ENCODE assay signal across 8 cellular contexts in genomic region chr12:105109465-105110212, GRCh38. TPM values are rescaled to one million over a fixed set of nuclear protein-coding genes. Genes with fewer than 3 reads are reported as not detected.
DNase-seq lines count a peak whose midpoint lies in the region; ATAC-seq and TF ChIP-seq lines count a peak whose summit lies in the region.

No MANE protein-coding gene starts in this region.

- WGBS in body of pancreas, 2 donors, result 36 to 60% methylated on average over 13 of the region's 13 CpGs

- ATAC-seq in GM19452 (IDR thresholded peaks at IDR 0.05; ENCODE audit: unreplicated experiment) (peak; percentile 40), body of pancreas (no peak)

- H3K4me3 ChIP-seq in AG10803 (ENCODE audit: low read length), result peak overlapping the region; percentile 83
- peak overlapping the region; percentile 80 for H3K4me3 ChIP-seq in Karpas-422 (ENCODE audit: low read length)
- H3K4me3 ChIP-seq in colonic mucosa, result peak overlapping the region; percentile 18
- H3K4me3 ChIP-seq in body of pancreas, result no peak overlapping the region

- H3K36me3 ChIP-seq in Karpas-422 (ENCODE audit: insufficient read depth, low read length) (peaks cover 41% of the 10 kb centered on the region), colonic mucosa (no peaks in the 10 kb centered on the region), body of pancreas (replicated peaks in 1 of 2; ENCODE audit: insufficient read depth in 1 of 2, low read depth in 2 of 2) (no peaks in the 10 kb centered on the region)

- peak overlapping the region; percentile 91 for H3K4me2 ChIP-seq in Karpas-422 (ENCODE audit: low read depth, low read length, poor library complexity, severe bottlenecking)

- H3K27me3 ChIP-seq in Karpas-422 (ENCODE audit: low read length) (no peaks in the 10 kb centered on the region), colonic mucosa (no peaks in the 10 kb centered on the region), body of pancreas (no peaks in the 10 kb centered on the region)

- no peaks in the 10 kb centered on the region for H3K27me3 Mint-ChIP-seq in neural crest cell (ENCODE audit: low read depth)

- H3K79me2 ChIP-seq in Karpas-422 (ENCODE audit: low read length), result peaks cover 70% of the 10 kb centered on the region

- TF ChIP-seq POLR2A in body of pancreas (IDR thresholded peaks at IDR 0.05), result no peak

- DNase-seq in AG10803 (ENCODE audit: low read depth) (peak; percentile 30), Karpas-422 (peak; percentile 60), colonic mucosa (no peak), neural crest cell (ENCODE audit: low read depth, low spot score) (no peak), nucleus accumbens (lab: John Stamatoyannopoulos, UW) (no peak), NCI-H2171 treated with DMSO at 0.1 percent for 48 hours (lab: John Stamatoyannopoulos, UW) (no peak), body of pancreas (no peak)

- H3K9me3 ChIP-seq in Karpas-422 (ENCODE audit: low read length) (no peaks in the 10 kb centered on the region), colonic mucosa (no peaks in the 10 kb centered on the region), body of pancreas (no peaks in the 10 kb centered on the region)

- H3K4me1 Mint-ChIP-seq in neural crest cell, result peaks cover 36% of the 10 kb centered on the region

- no peaks in the 10 kb centered on the region for H4K20me1 ChIP-seq in Karpas-422 (ENCODE audit: insufficient read depth, low read depth, low read length)

- TF ChIP-seq CTCF in AG10803 (conservative IDR thresholded peaks at IDR 0.05; ENCODE audit: low read length) (no peak), colonic mucosa (IDR thresholded peaks at IDR 0.05) (no peak), neural crest cell (conservative IDR thresholded peaks at IDR 0.05) (no peak), body of pancreas (IDR thresholded peaks at IDR 0.05) (no peak)

- H3K9me2 ChIP-seq in Karpas-422 (replicated peaks; ENCODE audit: insufficient read depth, low read length), result no peaks in the 10 kb centered on the region

- no peak overlapping the region for H2AFZ ChIP-seq in Karpas-422 (ENCODE audit: low read length)

- H3K4me3 Mint-ChIP-seq in neural crest cell, result peak overlapping the region; percentile 94

- intact Hi-C loops in colonic mucosa (cut with DNase I) (no loop called here), body of pancreas (cut with DNase I) (no loop called here)

- no peak overlapping the region for H3K27ac Mint-ChIP-seq in neural crest cell (ENCODE audit: unreplicated experiment)

- H3K27ac ChIP-seq in Karpas-422 (ENCODE audit: low read length) (peak overlapping the region; percentile 89), colonic mucosa (no peak overlapping the region), body of pancreas (peak overlapping the region in 2 of 4 donors; percentile 6 to 98)

- peaks cover 3% of the 10 kb centered on the region for H3K9me3 Mint-ChIP-seq in neural crest cell

- H3K9ac ChIP-seq in Karpas-422 (ENCODE audit: low read length), result peak overlapping the region; percentile 97
- H3K9ac ChIP-seq in colonic mucosa (ENCODE audit: low read depth in 2 of 2, low read length in 2 of 2), result peak overlapping the region in 1 of 2 donors; percentile 51

- H3K4me1 ChIP-seq in Karpas-422 (ENCODE audit: low read length) (peaks cover 49% of the 10 kb centered on the region), colonic mucosa (peaks cover 7% of the 10 kb centered on the region), body of pancreas (peaks cover 31% of the 10 kb centered on the region)

- peaks cover 9% of the 10 kb centered on the region for H3K36me3 Mint-ChIP-seq in neural crest cell (ENCODE audit: low read depth)

RNA-seq across cellular contexts. Expression of gene WASHC4, which starts 2.1 kb away (rescaled TPM):
- total RNA-seq in Karpas-422 (2014; rRNA removed; shearing (Covaris generic); ENCODE audit: low replicate concordance), result 67.1 and 93.0 TPM in 2 replicates
- total RNA-seq in colonic mucosa (10 to 100 TPM; 27.2 to 40.9 TPM), neural crest cell (32.0 and 35.8 TPM in 2 replicates), body of pancreas (10 to 100 TPM; 41.2 to 63.6 TPM)

RNA-seq across cellular contexts. Expression of gene ALDH1L2, which starts 25.4 kb away (rescaled TPM):
- not detected in 2 replicates for total RNA-seq in Karpas-422 (2014; rRNA removed; shearing (Covaris generic); ENCODE audit: low replicate concordance)
- total RNA-seq in colonic mucosa (1 to 10 TPM; 1.3 to 2.2 TPM), neural crest cell (4.0 and 4.2 TPM in 2 replicates), body of pancreas (10 to 100 TPM; 31.1 to 71.2 TPM)

Comparison
In these comparisons a context has a peak if more than half of its experiments do, and no peak if none do; other contexts are left out.
1. DNase-seq: peak in AG10803 (single experiment) and Karpas-422 (single experiment); none in colonic mucosa (single experiment), neural crest cell (single experiment), nucleus accumbens (0 of 56), NCI-H2171 treated with DMSO at 0.1 percent for 48 hours (single experiment) and body of pancreas (0 of 4).
2. H3K4me3 ChIP-seq: peak in AG10803 (single experiment), Karpas-422 (single experiment) and colonic mucosa (single experiment); none in body of pancreas (0 of 2).